8 cellular contexts compared by ENCODE assay signal in genomic region chr4:98663226-98664006, GRCh38. TPM values are rescaled to one million over a fixed set of nuclear protein-coding genes. Genes with fewer than 3 reads are reported as not detected.
DNase-seq lines count a peak whose midpoint lies in the region; ATAC-seq, FAIRE-seq and TF ChIP-seq lines count a peak whose summit lies in the region.

No MANE protein-coding gene starts in this region.

- ATAC-seq in HG03095 (IDR thresholded peaks at IDR 0.05; ENCODE audit: unreplicated experiment) (peak; percentile 76), WTC11 (peak; percentile 3; the same call in 1 of the 2 replicates)
- ATAC-seq in effector memory CD8-positive, alpha-beta T cell (replicated peaks): peak; percentile 71
- peak; percentile 84 to 85 for ATAC-seq in stimulated activated naive B cell treated with anti-CD40 and anti-IgM and Interleukin-4, amounts not matched to agents 10 μg/mL and 1 μg/mL and 100 μg/mL, for 72 hours (replicated peaks)

- CTCF ChIA-PET in WTC11 (lab: Charles Lee): interaction anchor here (0.8 to 1.0 kb wide), 4 partner anchors 57 to 196 kb away, joined by 3 to 7 read pairs (median 3); no protein-coding TSS in a partner anchor

- TF ChIP-seq CTCF in WTC11 (IDR thresholded peaks at IDR 0.05) (no peak), osteocyte (IDR thresholded peaks at IDR 0.05) (no peak)

- DNase-seq in GM19239 (ENCODE audit: insufficient read length, low spot score): peak; percentile 46
- no peak for DNase-seq in WTC11 (ENCODE audit: low spot score)
- DNase-seq in effector memory CD8-positive, alpha-beta T cell: peak; percentile 20 to 39 (median 25)
- peak; percentile 81 for DNase-seq in stimulated activated naive B cell treated with anti-CD40 and anti-IgM and Interleukin-4, amounts not matched to agents 10 μg/mL and 1 μg/mL and 100 μg/mL, for 72 hours
- DNase-seq in osteocyte (ENCODE audit: extremely low spot score, unreplicated experiment): no peak
- DNase-seq in SHP77 (lab: John Stamatoyannopoulos, UW): no peak
- DNase-seq in dedifferentiated amniotic fluid mesenchymal stem cell (ENCODE audit: extremely low spot score): no peak

- H3K9me3 Mint-ChIP-seq in WTC11 (peaks cover 23% of the 10 kb centered on the region), osteocyte (ENCODE audit: unreplicated experiment) (no peaks in the 10 kb centered on the region)
- peaks cover 0 to 3% of the 10 kb centered on the region in 2 donors for H3K9me3 Mint-ChIP-seq in effector memory CD8-positive, alpha-beta T cell
- peaks cover 0 to 2% of the 10 kb centered on the region in 2 donors for H3K9me3 Mint-ChIP-seq in stimulated activated naive B cell treated with anti-CD40 and anti-IgM and Interleukin-4, amounts not matched to agents 10 μg/mL and 1 μg/mL and 100 μg/mL, for 72 hours

- H3K4me1 Mint-ChIP-seq in WTC11 (peaks cover 48% of the 10 kb centered on the region), osteocyte (ENCODE audit: unreplicated experiment) (peaks cover 28% of the 10 kb centered on the region)
- peaks cover 36 to 49% of the 10 kb centered on the region in 2 donors for H3K4me1 Mint-ChIP-seq in effector memory CD8-positive, alpha-beta T cell (ENCODE audit: low read depth in 2 of 2)
- peaks cover 37 to 68% of the 10 kb centered on the region in 2 donors for H3K4me1 Mint-ChIP-seq in stimulated activated naive B cell treated with anti-CD40 and anti-IgM and Interleukin-4, amounts not matched to agents 10 μg/mL and 1 μg/mL and 100 μg/mL, for 72 hours

- H3K36me3 Mint-ChIP-seq in WTC11: peaks cover 19% of the 10 kb centered on the region
- H3K36me3 Mint-ChIP-seq in effector memory CD8-positive, alpha-beta T cell (ENCODE audit: insufficient read depth): peaks cover 4% of the 10 kb centered on the region
- H3K36me3 Mint-ChIP-seq in stimulated activated naive B cell treated with anti-CD40 and anti-IgM and Interleukin-4, amounts not matched to agents 10 μg/mL and 1 μg/mL and 100 μg/mL, for 72 hours: no peaks in the 10 kb centered on the region
- no peaks in the 10 kb centered on the region for H3K36me3 Mint-ChIP-seq in osteocyte (ENCODE audit: unreplicated experiment)

- H3K4me3 Mint-ChIP-seq in WTC11 (no peak overlapping the region), osteocyte (ENCODE audit: unreplicated experiment) (no peak overlapping the region)
- peak overlapping the region; percentile 56 to 73 for H3K4me3 Mint-ChIP-seq in effector memory CD8-positive, alpha-beta T cell
- H3K4me3 Mint-ChIP-seq in stimulated activated naive B cell treated with anti-CD40 and anti-IgM and Interleukin-4, amounts not matched to agents 10 μg/mL and 1 μg/mL and 100 μg/mL, for 72 hours: peak overlapping the region; percentile 53 to 73

- H3K27me3 Mint-ChIP-seq in WTC11 (ENCODE audit: low read depth) (peaks cover 12% of the 10 kb centered on the region), osteocyte (ENCODE audit: unreplicated experiment) (no peaks in the 10 kb centered on the region)
- no peaks in the 10 kb centered on the region for H3K27me3 Mint-ChIP-seq in effector memory CD8-positive, alpha-beta T cell
- no peaks in the 10 kb centered on the region for H3K27me3 Mint-ChIP-seq in stimulated activated naive B cell treated with anti-CD40 and anti-IgM and Interleukin-4, amounts not matched to agents 10 μg/mL and 1 μg/mL and 100 μg/mL, for 72 hours

- POLR2A ChIA-PET in WTC11 (lab: Charles Lee): interaction anchor here (1.1 kb wide), 1 partner anchor 11 kb away, joined by 3 read pairs; no protein-coding TSS in a partner anchor

- H3K27ac Mint-ChIP-seq in WTC11 (peak overlapping the region; percentile 89), osteocyte (ENCODE audit: unreplicated experiment) (no peak overlapping the region)
- peak overlapping the region; percentile 96 to 99 for H3K27ac Mint-ChIP-seq in effector memory CD8-positive, alpha-beta T cell
- peak overlapping the region; percentile 98 for H3K27ac Mint-ChIP-seq in stimulated activated naive B cell treated with anti-CD40 and anti-IgM and Interleukin-4, amounts not matched to agents 10 μg/mL and 1 μg/mL and 100 μg/mL, for 72 hours

- peak; percentile 80 for FAIRE-seq in GM19239 (lab: Jason Lieb, UNC)

TF ChIP-seq in WTC11, 78 proteins besides CTCF, POLR2A, EP300 and RAD21:
- TF ChIP-seq, protein P1, sequence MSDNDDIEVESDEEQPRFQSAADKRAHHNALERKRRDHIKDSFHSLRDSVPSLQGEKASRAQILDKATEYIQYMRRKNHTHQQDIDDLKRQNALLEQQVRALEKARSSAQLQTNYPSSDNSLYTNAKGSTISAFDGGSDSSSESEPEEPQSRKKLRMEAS (CRISPR knock-in tag; IDR thresholded peaks at IDR 0.05): 0 out of 2 replicates have a peak, but pooled peaks have one; percentile 35
- TF ChIP-seq AFF4 (CRISPR knock-in tag; IDR thresholded peaks at IDR 0.05; ENCODE audit: borderline replicate concordance) (no peak), ZNF671 (CRISPR knock-in tag; IDR thresholded peaks at IDR 0.05) (no peak), TP53 (CRISPR knock-in tag; IDR thresholded peaks at IDR 0.05) (no peak)

RNA-seq across cellular contexts. Expression of gene TSPAN5, which starts 5.0 kb away (rescaled TPM):
- total RNA-seq in WTC11 (2021) (19.1 to 22.7 TPM (median 20.8 TPM) in 3 replicates), osteocyte (64.2 and 66.0 TPM in 2 replicates)

Comparison
In these comparisons a context has a peak if more than half of its experiments do, and no peak if none do; other contexts are left out.
1. DNase-seq: peak in GM19239 (single experiment), effector memory CD8-positive, alpha-beta T cell (3 of 3) and stimulated activated naive B cell treated with anti-CD40 and anti-IgM and Interleukin-4, amounts not matched to agents 10 μg/mL and 1 μg/mL and 100 μg/mL, for 72 hours (single experiment); none in WTC11 (single experiment), osteocyte (single experiment), SHP77 (0 of 2) and dedifferentiated amniotic fluid mesenchymal stem cell (single experiment).
2. ATAC-seq: peak in every context shown above with its lines; median percentile 84 in stimulated activated naive B cell treated with anti-CD40 and anti-IgM and Interleukin-4, amounts not matched to agents 10 μg/mL and 1 μg/mL and 100 μg/mL, for 72 hours; 76 in HG03095; 71 in effector memory CD8-positive, alpha-beta T cell; 3 in WTC11.
3. H3K4me3 Mint-ChIP-seq: peak in effector memory CD8-positive, alpha-beta T cell (2 of 2) and stimulated activated naive B cell treated with anti-CD40 and anti-IgM and Interleukin-4, amounts not matched to agents 10 μg/mL and 1 μg/mL and 100 μg/mL, for 72 hours (2 of 2); none in WTC11 (single experiment) and osteocyte (single experiment).